1 cellular context compared by ENCODE assay signal in the genomic region with DNA sequence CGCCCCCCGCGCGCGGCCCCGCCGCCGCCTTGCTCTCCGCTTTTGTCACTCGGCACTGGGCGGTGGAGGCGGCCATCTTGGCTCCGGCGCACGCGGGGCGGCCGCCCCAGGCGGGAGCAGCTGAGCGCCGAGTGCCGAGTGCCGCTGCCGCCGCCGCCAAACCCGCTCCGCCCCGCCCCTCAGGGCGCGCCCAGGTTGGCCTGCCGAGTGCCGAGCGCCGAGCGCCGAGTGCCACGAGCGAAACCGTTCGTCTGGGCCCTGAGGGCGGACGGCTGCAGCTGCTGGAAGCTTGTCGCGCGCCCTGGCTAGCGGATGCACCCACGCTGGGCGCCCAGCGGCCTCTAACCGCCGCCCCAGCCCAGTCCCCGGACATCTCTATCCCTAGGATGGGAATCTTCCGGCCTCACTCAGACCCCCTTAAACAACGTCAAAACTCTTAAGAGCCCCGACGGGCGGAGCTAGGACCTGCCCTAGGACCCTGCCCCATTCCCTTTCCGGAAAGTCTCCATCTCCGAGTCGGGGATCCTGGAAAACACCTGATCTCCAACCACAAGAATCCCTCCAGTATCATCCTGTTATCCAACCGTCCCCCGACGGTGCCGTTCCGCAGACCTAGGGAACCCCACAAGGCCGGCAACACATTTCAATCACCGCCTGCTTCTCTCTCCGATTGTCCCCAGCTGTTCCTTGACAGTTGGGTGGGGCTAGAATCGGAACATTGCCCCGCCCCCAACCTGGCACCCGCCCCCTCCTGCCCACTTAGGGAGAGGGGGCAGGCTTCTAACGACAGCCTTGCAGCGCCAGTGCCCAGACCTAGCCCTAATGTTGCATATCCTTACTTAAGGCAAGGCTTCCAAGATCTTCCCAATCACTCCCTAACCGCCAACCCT.
A peak's percentile ranks its signal among the peaks of the same experiment; 100 is the strongest.
TF ChIP-seq lines count a peak whose summit lies in the region.

No MANE protein-coding gene starts in this region.

TF ChIP-seq in GM12878, 131 proteins besides CTCF, POLR2A, EP300 and RAD21 (continued from another document and continues in another):
- TF ChIP-seq, protein P1, sequence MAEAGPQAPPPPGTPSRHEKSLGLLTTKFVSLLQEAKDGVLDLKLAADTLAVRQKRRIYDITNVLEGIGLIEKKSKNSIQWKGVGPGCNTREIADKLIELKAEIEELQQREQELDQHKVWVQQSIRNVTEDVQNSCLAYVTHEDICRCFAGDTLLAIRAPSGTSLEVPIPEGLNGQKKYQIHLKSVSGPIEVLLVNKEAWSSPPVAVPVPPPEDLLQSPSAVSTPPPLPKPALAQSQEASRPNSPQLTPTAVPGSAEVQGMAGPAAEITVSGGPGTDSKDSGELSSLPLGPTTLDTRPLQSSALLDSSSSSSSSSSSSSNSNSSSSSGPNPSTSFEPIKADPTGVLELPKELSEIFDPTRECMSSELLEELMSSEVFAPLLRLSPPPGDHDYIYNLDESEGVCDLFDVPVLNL (IDR thresholded peaks at IDR 0.05; ENCODE audit: low read depth, low read length), result 0 out of 2 replicates have a peak, but pooled peaks have one; percentile 35
- TF ChIP-seq DPF2 (IDR thresholded peaks at IDR 0.05) (peak; percentile 47), NR2C2 (IDR thresholded peaks at IDR 0.05; ENCODE audit: borderline replicate concordance, control insufficient read depth, insufficient read length, low read depth) (peak; percentile 98), IRF4 (IDR thresholded peaks at IDR 0.05; ENCODE audit: low read depth, low read length) (no peak), GATAD2B (conservative IDR thresholded peaks at IDR 0.05; ENCODE audit: low read depth) (peak; percentile 83), HCFC1 (IDR thresholded peaks at IDR 0.05; ENCODE audit: low read length) (peak; percentile 81), ZNF217 (IDR thresholded peaks at IDR 0.05) (peak; percentile 60; the same call in 1 of the 2 replicates), CREB1 (IDR thresholded peaks at IDR 0.05; ENCODE audit: low read depth) (peak; percentile 55; the same call in 1 of the 2 replicates), CBX5 (IDR thresholded peaks at IDR 0.05; ENCODE audit: low read depth) (peak; percentile 51; the same call in 1 of the 2 replicates), NBN (IDR thresholded peaks at IDR 0.05) (peak; percentile 59; the same call in 1 of the 2 replicates), SUZ12 (IDR thresholded peaks at IDR 0.05; ENCODE audit: unreplicated experiment) (no peak), CHD1 (IDR thresholded peaks at IDR 0.05; ENCODE audit: low read depth, low read length) (no peak), IKZF1 (conservative IDR thresholded peaks at IDR 0.05) (peak; percentile 93), CBX3 (IDR thresholded peaks at IDR 0.05; ENCODE audit: borderline replicate concordance, low read depth) (no peak), POLR2AphosphoS5 (IDR thresholded peaks at IDR 0.05; ENCODE audit: low read length) (peak; percentile 72), KDM1A (IDR thresholded peaks at IDR 0.05; ENCODE audit: borderline replicate concordance) (no peak), ZZZ3 (IDR thresholded peaks at IDR 0.05; ENCODE audit: control insufficient read depth, insufficient read length, low read depth) (no peak), HDAC6 (IDR thresholded peaks at IDR 0.05; ENCODE audit: unreplicated experiment) (no peak), TAF1 (IDR thresholded peaks at IDR 0.05; ENCODE audit: borderline replicate concordance, low read depth, low read length) (peak; percentile 86), CHD4 (IDR thresholded peaks at IDR 0.05) (no peak), SREBF2 (IDR thresholded peaks at IDR 0.05; ENCODE audit: low read length) (no peak), GABPA (IDR thresholded peaks at IDR 0.05; ENCODE audit: low read depth) (no peak), RELA (IDR thresholded peaks at IDR 0.05; ENCODE audit: borderline replicate concordance, partially characterized antibody) (peak; percentile 57), SMAD1 (IDR thresholded peaks at IDR 0.05; ENCODE audit: low read depth, partially characterized antibody) (no peak), RAD51 (IDR thresholded peaks at IDR 0.05) (no peak)
- TF ChIP-seq, protein P2, sequence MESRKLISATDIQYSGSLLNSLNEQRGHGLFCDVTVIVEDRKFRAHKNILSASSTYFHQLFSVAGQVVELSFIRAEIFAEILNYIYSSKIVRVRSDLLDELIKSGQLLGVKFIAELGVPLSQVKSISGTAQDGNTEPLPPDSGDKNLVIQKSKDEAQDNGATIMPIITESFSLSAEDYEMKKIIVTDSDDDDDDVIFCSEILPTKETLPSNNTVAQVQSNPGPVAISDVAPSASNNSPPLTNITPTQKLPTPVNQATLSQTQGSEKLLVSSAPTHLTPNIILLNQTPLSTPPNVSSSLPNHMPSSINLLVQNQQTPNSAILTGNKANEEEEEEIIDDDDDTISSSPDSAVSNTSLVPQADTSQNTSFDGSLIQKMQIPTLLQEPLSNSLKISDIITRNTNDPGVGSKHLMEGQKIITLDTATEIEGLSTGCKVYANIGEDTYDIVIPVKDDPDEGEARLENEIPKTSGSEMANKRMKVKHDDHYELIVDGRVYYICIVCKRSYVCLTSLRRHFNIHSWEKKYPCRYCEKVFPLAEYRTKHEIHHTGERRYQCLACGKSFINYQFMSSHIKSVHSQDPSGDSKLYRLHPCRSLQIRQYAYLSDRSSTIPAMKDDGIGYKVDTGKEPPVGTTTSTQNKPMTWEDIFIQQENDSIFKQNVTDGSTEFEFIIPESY (IDR thresholded peaks at IDR 0.05), result no peak
- TF ChIP-seq, protein P3, sequence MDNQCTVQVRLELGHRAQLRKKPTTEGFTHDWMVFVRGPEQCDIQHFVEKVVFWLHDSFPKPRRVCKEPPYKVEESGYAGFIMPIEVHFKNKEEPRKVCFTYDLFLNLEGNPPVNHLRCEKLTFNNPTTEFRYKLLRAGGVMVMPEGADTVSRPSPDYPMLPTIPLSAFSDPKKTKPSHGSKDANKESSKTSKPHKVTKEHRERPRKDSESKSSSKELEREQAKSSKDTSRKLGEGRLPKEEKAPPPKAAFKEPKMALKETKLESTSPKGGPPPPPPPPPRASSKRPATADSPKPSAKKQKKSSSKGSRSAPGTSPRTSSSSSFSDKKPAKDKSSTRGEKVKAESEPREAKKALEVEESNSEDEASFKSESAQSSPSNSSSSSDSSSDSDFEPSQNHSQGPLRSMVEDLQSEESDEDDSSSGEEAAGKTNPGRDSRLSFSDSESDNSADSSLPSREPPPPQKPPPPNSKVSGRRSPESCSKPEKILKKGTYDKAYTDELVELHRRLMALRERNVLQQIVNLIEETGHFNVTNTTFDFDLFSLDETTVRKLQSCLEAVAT (IDR thresholded peaks at IDR 0.05), result peak; percentile 100
- TF ChIP-seq, protein P4, sequence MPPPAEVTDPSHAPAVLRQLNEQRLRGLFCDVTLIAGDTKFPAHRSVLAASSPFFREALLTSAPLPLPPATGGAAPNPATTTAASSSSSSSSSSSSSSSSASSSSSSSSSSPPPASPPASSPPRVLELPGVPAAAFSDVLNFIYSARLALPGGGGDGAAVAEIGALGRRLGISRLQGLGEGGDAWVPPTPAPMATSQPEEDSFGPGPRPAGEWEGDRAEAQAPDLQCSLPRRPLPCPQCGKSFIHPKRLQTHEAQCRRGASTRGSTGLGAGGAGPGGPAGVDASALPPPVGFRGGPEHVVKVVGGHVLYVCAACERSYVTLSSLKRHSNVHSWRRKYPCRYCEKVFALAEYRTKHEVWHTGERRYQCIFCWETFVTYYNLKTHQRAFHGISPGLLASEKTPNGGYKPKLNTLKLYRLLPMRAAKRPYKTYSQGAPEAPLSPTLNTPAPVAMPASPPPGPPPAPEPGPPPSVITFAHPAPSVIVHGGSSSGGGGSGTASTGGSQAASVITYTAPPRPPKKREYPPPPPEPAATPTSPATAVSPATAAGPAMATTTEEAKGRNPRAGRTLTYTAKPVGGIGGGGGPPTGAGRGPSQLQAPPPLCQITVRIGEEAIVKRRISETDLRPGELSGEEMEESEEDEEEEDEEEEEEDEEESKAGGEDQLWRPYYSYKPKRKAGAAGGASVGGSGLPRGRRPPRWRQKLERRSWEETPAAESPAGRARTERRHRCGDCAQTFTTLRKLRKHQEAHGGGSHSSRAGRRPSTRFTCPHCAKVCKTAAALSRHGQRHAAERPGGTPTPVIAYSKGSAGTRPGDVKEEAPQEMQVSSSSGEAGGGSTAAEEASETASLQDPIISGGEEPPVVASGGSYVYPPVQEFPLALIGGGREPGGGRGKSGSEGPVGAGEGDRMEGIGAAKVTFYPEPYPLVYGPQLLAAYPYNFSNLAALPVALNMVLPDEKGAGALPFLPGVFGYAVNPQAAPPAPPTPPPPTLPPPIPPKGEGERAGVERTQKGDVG (CRISPR knock-in tag; IDR thresholded peaks at IDR 0.05), result no peak
- TF ChIP-seq, protein P5, sequence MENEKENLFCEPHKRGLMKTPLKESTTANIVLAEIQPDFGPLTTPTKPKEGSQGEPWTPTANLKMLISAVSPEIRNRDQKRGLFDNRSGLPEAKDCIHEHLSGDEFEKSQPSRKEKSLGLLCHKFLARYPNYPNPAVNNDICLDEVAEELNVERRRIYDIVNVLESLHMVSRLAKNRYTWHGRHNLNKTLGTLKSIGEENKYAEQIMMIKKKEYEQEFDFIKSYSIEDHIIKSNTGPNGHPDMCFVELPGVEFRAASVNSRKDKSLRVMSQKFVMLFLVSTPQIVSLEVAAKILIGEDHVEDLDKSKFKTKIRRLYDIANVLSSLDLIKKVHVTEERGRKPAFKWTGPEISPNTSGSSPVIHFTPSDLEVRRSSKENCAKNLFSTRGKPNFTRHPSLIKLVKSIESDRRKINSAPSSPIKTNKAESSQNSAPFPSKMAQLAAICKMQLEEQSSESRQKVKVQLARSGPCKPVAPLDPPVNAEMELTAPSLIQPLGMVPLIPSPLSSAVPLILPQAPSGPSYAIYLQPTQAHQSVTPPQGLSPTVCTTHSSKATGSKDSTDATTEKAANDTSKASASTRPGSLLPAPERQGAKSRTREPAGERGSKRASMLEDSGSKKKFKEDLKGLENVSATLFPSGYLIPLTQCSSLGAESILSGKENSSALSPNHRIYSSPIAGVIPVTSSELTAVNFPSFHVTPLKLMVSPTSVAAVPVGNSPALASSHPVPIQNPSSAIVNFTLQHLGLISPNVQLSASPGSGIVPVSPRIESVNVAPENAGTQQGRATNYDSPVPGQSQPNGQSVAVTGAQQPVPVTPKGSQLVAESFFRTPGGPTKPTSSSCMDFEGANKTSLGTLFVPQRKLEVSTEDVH (IDR thresholded peaks at IDR 0.05; ENCODE audit: low read depth, partially characterized antibody), result no peak
- TF ChIP-seq, protein P6, sequence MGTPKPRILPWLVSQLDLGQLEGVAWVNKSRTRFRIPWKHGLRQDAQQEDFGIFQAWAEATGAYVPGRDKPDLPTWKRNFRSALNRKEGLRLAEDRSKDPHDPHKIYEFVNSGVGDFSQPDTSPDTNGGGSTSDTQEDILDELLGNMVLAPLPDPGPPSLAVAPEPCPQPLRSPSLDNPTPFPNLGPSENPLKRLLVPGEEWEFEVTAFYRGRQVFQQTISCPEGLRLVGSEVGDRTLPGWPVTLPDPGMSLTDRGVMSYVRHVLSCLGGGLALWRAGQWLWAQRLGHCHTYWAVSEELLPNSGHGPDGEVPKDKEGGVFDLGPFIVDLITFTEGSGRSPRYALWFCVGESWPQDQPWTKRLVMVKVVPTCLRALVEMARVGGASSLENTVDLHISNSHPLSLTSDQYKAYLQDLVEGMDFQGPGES (IDR thresholded peaks at IDR 0.05), result no peak
- TF ChIP-seq, protein P7, sequence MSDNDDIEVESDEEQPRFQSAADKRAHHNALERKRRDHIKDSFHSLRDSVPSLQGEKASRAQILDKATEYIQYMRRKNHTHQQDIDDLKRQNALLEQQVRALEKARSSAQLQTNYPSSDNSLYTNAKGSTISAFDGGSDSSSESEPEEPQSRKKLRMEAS (IDR thresholded peaks at IDR 0.05; ENCODE audit: low read depth, low read length), result peak; percentile 82
- TF ChIP-seq, protein P8, sequence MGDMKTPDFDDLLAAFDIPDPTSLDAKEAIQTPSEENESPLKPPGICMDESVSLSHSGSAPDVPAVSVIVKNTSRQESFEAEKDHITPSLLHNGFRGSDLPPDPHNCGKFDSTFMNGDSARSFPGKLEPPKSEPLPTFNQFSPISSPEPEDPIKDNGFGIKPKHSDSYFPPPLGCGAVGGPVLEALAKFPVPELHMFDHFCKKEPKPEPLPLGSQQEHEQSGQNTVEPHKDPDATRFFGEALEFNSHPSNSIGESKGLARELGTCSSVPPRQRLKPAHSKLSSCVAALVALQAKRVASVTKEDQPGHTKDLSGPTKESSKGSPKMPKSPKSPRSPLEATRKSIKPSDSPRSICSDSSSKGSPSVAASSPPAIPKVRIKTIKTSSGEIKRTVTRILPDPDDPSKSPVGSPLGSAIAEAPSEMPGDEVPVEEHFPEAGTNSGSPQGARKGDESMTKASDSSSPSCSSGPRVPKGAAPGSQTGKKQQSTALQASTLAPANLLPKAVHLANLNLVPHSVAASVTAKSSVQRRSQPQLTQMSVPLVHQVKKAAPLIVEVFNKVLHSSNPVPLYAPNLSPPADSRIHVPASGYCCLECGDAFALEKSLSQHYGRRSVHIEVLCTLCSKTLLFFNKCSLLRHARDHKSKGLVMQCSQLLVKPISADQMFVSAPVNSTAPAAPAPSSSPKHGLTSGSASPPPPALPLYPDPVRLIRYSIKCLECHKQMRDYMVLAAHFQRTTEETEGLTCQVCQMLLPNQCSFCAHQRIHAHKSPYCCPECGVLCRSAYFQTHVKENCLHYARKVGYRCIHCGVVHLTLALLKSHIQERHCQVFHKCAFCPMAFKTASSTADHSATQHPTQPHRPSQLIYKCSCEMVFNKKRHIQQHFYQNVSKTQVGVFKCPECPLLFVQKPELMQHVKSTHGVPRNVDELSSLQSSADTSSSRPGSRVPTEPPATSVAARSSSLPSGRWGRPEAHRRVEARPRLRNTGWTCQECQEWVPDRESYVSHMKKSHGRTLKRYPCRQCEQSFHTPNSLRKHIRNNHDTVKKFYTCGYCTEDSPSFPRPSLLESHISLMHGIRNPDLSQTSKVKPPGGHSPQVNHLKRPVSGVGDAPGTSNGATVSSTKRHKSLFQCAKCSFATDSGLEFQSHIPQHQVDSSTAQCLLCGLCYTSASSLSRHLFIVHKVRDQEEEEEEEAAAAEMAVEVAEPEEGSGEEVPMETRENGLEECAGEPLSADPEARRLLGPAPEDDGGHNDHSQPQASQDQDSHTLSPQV (IDR thresholded peaks at IDR 0.05), result peak; percentile 68
- TF ChIP-seq, protein P9, sequence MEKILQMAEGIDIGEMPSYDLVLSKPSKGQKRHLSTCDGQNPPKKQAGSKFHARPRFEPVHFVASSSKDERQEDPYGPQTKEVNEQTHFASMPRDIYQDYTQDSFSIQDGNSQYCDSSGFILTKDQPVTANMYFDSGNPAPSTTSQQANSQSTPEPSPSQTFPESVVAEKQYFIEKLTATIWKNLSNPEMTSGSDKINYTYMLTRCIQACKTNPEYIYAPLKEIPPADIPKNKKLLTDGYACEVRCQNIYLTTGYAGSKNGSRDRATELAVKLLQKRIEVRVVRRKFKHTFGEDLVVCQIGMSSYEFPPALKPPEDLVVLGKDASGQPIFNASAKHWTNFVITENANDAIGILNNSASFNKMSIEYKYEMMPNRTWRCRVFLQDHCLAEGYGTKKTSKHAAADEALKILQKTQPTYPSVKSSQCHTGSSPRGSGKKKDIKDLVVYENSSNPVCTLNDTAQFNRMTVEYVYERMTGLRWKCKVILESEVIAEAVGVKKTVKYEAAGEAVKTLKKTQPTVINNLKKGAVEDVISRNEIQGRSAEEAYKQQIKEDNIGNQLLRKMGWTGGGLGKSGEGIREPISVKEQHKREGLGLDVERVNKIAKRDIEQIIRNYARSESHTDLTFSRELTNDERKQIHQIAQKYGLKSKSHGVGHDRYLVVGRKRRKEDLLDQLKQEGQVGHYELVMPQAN (conservative IDR thresholded peaks at IDR 0.05), result peak; percentile 85
- TF ChIP-seq, protein P10, sequence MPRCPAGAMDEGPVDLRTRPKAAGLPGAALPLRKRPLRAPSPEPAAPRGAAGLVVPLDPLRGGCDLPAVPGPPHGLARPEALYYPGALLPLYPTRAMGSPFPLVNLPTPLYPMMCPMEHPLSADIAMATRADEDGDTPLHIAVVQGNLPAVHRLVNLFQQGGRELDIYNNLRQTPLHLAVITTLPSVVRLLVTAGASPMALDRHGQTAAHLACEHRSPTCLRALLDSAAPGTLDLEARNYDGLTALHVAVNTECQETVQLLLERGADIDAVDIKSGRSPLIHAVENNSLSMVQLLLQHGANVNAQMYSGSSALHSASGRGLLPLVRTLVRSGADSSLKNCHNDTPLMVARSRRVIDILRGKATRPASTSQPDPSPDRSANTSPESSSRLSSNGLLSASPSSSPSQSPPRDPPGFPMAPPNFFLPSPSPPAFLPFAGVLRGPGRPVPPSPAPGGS (IDR thresholded peaks at IDR 0.05; ENCODE audit: borderline replicate concordance, insufficient read depth, low read depth, low read length, poor library complexity, severe bottlenecking), result peak; percentile 30
